In the genomic region with DNA sequence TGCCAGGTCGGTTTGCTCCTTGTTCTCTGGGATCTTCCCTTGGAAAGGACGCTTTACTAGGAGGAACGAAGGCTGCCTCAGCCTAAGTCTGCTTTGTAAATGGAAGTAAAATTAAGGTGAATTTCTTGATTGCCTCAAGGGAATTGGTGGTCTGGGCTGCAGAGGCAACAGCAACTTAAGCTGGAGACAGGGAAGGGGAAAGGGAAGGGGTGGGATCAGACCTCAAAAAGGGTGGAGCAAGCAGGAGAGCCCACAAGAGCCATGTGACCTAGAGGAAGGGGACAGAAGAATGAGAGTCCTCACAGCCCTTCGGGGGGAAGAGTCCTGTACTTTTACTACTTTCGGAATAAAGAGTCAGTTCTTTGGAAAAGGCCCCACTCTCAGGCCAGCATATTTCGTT, we compare ENCODE assay signal across 21 cellular contexts.
A peak's percentile ranks its signal among the peaks of the same experiment; 100 is the strongest.
DNase-seq lines count a peak whose midpoint lies in the region; ATAC-seq and TF ChIP-seq lines count a peak whose summit lies in the region.
"Had no signal": no experiment of that assay in that cellular context is flagged by ENCODE, and none has a peak within 500 bp of the region (broad histone marks: within the 10 kb centered on the region; RNA-seq: fewer than 3 reads in every experiment).

No MANE protein-coding gene starts in this region.

- H3K9me2 ChIP-seq in PC-9 (ENCODE audit: insufficient read depth) = no peaks in the 10 kb centered on the region

- H3K36me3 ChIP-seq in heart left ventricle (no peaks in the 10 kb centered on the region), PC-9 (ENCODE audit: low read depth) (no peaks in the 10 kb centered on the region), esophagus muscularis mucosa (no peaks in the 10 kb centered on the region)
- H3K36me3 ChIP-seq: cardiac muscle cell, upper lobe of right lung had no signal

- no peak for TF ChIP-seq EP300 in esophagus muscularis mucosa (IDR thresholded peaks at IDR 0.05)

- H3K79me2 ChIP-seq in PC-9 (ENCODE audit: low read depth) = no peaks in the 10 kb centered on the region

- intact Hi-C loops in heart left ventricle (cut with DNase I) = loop anchor here in 3 of 10 donors (5.0 to 10.0 kb wide), 3 partner anchors 52 to 85 kb away; no protein-coding TSS in a partner anchor
- intact Hi-C loops in left ventricle myocardium superior (cut with micrococcal nuclease) = no loop called here
- intact Hi-C loops in PC-9 (cut with micrococcal nuclease; ENCODE audit: unreplicated experiment) = loop anchor here (2.0 kb wide), 3 partner anchors 54 to 184 kb away; no protein-coding TSS in a partner anchor
- intact Hi-C loops in esophagus muscularis mucosa (cut with DNase I) = no loop called here

- H3K4me1 ChIP-seq in heart left ventricle (peaks cover 0 to 70% (median 23%) of the 10 kb centered on the region in 12 donors), PC-9 (replicated peaks; ENCODE audit: insufficient read depth) (peaks cover 56% of the 10 kb centered on the region), esophagus muscularis mucosa (peaks cover 0 to 20% (median 9%) of the 10 kb centered on the region in 4 donors)

- no peak for TF ChIP-seq POLR2A in heart left ventricle (IDR thresholded peaks at IDR 0.05)
- TF ChIP-seq POLR2A in esophagus muscularis mucosa (IDR thresholded peaks at IDR 0.05; ENCODE audit: low read depth) = no peak

- H3K4me2 ChIP-seq in PC-9 = peak overlapping the region; percentile 72

- no peaks in the 10 kb centered on the region for H3K27me3 ChIP-seq in heart left ventricle
- no peaks in the 10 kb centered on the region for H3K27me3 ChIP-seq in PC-9 (ENCODE audit: insufficient read depth, low read depth)
- no peaks in the 10 kb centered on the region for H3K27me3 ChIP-seq in esophagus muscularis mucosa
- H3K27me3 ChIP-seq: cardiac muscle cell, upper lobe of right lung had no signal

- H3K4me3 ChIP-seq in heart left ventricle (no peak overlapping the region), PC-9 (0 out of 2 replicates have a peak overlapping the region, but pooled peaks have one; percentile 17), esophagus muscularis mucosa (no peak overlapping the region)
- H3K4me3 ChIP-seq: cardiac muscle cell, upper lobe of right lung had no signal

- no peak for DNase-seq in heart left ventricle
- no peak for DNase-seq in left ventricle myocardium superior
- DNase-seq in PC-9 = no peak
- no peak for DNase-seq in esophagus muscularis mucosa (ENCODE audit: extremely low spot score)
- DNase-seq in stimulated activated effector memory CD8-positive, alpha-beta T cell treated with anti-CD3 and anti-CD28 coated beads, Interleukin-12 subunit alpha, Interleukin-12 subunit beta, amount 100 ng/mL, for 72 hours (ENCODE audit: low spot score in 2 of 2) = no peak
- DNase-seq in DMS53 (lab: John Stamatoyannopoulos, UW) = no peak
- no peak for DNase-seq in stimulated activated naive CD4-positive, alpha-beta T cell (lab: John Stamatoyannopoulos, UW)
- DNase-seq: activated CD8-positive, alpha-beta T cell treated with anti-CD3 and anti-CD28 coated beads, Interleukin-2, amount 10 ng/mL, durations not matched to agents 7 days and 5 days; activated naive CD8-positive, alpha-beta T cell treated with anti-CD3 and anti-CD28 coated beads, Interleukin-2, amount 50 U/mL, for 24 hours; effector CD8-positive, alpha-beta T cell; hippocampal formation; Karpas-422; kidney; NCI-H146; NCI-H2227 treated with DMSO at 0.1 percent for 48 hours; stimulated activated naive B cell treated with anti-CD40 and anti-IgM and Interleukin-4, amounts not matched to agents 10 μg/mL and 1 μg/mL and 100 μg/mL, for 72 hours; T-cell; upper lobe of right lung had no signal

- no TSS peak for BruUV-seq in PC-9 (replicated peaks; lab: Mats Ljungman, UMichigan)

- H3K4me3 Mint-ChIP-seq in stimulated activated effector memory CD8-positive, alpha-beta T cell treated with anti-CD3 and anti-CD28 coated beads, Interleukin-12 subunit alpha, Interleukin-12 subunit beta, amount 100 ng/mL, for 72 hours = no peak overlapping the region
- H3K4me3 Mint-ChIP-seq: activated CD8-positive, alpha-beta T cell treated with anti-CD3 and anti-CD28 coated beads, Interleukin-2, amount 10 ng/mL, durations not matched to agents 7 days and 5 days; activated naive CD8-positive, alpha-beta T cell treated with anti-CD3 and anti-CD28 coated beads, Interleukin-2, amount 50 U/mL, for 24 hours; stimulated activated naive B cell treated with anti-CD40 and anti-IgM and Interleukin-4, amounts not matched to agents 10 μg/mL and 1 μg/mL and 100 μg/mL, for 72 hours; T-cell had no signal

- no peaks in the 10 kb centered on the region for H4K20me1 ChIP-seq in PC-9 (ENCODE audit: insufficient read depth)

- TF ChIP-seq CTCF in heart left ventricle (IDR thresholded peaks at IDR 0.05) (no peak), PC-9 (conservative IDR thresholded peaks at IDR 0.05) (no peak), esophagus muscularis mucosa (IDR thresholded peaks at IDR 0.05) (no peak)

- CTCF ChIA-PET in PC-9 (lab: Charles Lee) = no interaction called here

- peak overlapping the region in 11 of 12 donors; percentile 73 to 89 (median 79) for H3K27ac ChIP-seq in heart left ventricle
- peak overlapping the region; percentile 98 for H3K27ac ChIP-seq in PC-9
- H3K27ac ChIP-seq in esophagus muscularis mucosa (replicated peaks in 1 of 4) = peak overlapping the region in 3 of 4 donors; percentile 31 to 70 (median 59)
- H3K27ac ChIP-seq: C4-2B, cardiac muscle cell had no signal

- H3K9me3 ChIP-seq in heart left ventricle (no peaks in the 10 kb centered on the region), PC-9 (ENCODE audit: insufficient read depth, low read depth) (no peaks in the 10 kb centered on the region), esophagus muscularis mucosa (no peaks in the 10 kb centered on the region)
- H3K9me3 ChIP-seq: upper lobe of right lung had no signal

- POLR2A ChIA-PET in PC-9 (lab: Charles Lee; ENCODE audit: unreplicated experiment) = no interaction called here

- no peaks in the 10 kb centered on the region for H3K9me3 Mint-ChIP-seq in stimulated activated effector memory CD8-positive, alpha-beta T cell treated with anti-CD3 and anti-CD28 coated beads, Interleukin-12 subunit alpha, Interleukin-12 subunit beta, amount 100 ng/mL, for 72 hours
- H3K9me3 Mint-ChIP-seq: activated naive CD8-positive, alpha-beta T cell treated with anti-CD3 and anti-CD28 coated beads, Interleukin-2, amount 50 U/mL, for 24 hours; stimulated activated naive B cell treated with anti-CD40 and anti-IgM and Interleukin-4, amounts not matched to agents 10 μg/mL and 1 μg/mL and 100 μg/mL, for 72 hours; T-cell had no signal

- peaks cover 14% of the 10 kb centered on the region for H3K4me1 Mint-ChIP-seq in stimulated activated effector memory CD8-positive, alpha-beta T cell treated with anti-CD3 and anti-CD28 coated beads, Interleukin-12 subunit alpha, Interleukin-12 subunit beta, amount 100 ng/mL, for 72 hours
- H3K4me1 Mint-ChIP-seq: stimulated activated naive B cell treated with anti-CD40 and anti-IgM and Interleukin-4, amounts not matched to agents 10 μg/mL and 1 μg/mL and 100 μg/mL, for 72 hours had no signal

- no peak overlapping the region for H2AFZ ChIP-seq in PC-9

- H3K36me3 Mint-ChIP-seq in stimulated activated effector memory CD8-positive, alpha-beta T cell treated with anti-CD3 and anti-CD28 coated beads, Interleukin-12 subunit alpha, Interleukin-12 subunit beta, amount 100 ng/mL, for 72 hours = no peaks in the 10 kb centered on the region
- H3K36me3 Mint-ChIP-seq: stimulated activated naive B cell treated with anti-CD40 and anti-IgM and Interleukin-4, amounts not matched to agents 10 μg/mL and 1 μg/mL and 100 μg/mL, for 72 hours; T-cell had no signal

- H3F3A ChIP-seq in PC-9 (ENCODE audit: insufficient read depth, low read depth) = peaks cover 34% of the 10 kb centered on the region

- ATAC-seq in heart left ventricle (no peak), left ventricle myocardium superior (no peak), HG02852 (IDR thresholded peaks at IDR 0.05; ENCODE audit: unreplicated experiment) (no peak)
- no peak for ATAC-seq in stimulated activated effector memory CD8-positive, alpha-beta T cell treated with anti-CD3 and anti-CD28 coated beads, Interleukin-12 subunit alpha, Interleukin-12 subunit beta, amount 100 ng/mL, for 72 hours
- ATAC-seq: activated CD8-positive, alpha-beta T cell treated with anti-CD3 and anti-CD28 coated beads, Interleukin-2, amount 10 ng/mL, durations not matched to agents 7 days and 5 days; activated naive CD8-positive, alpha-beta T cell treated with anti-CD3 and anti-CD28 coated beads, Interleukin-2, amount 50 U/mL, for 24 hours; stimulated activated naive B cell treated with anti-CD40 and anti-IgM and Interleukin-4, amounts not matched to agents 10 μg/mL and 1 μg/mL and 100 μg/mL, for 72 hours; T-cell had no signal

- 84 to 89% (median 86%) methylated on average over 6 of the region's 6 CpGs for WGBS in heart left ventricle, 4 donors
- WGBS in esophagus muscularis mucosa = 89% methylated on average over 6 of the region's 6 CpGs

- peak overlapping the region; percentile 46 for H3K27ac Mint-ChIP-seq in stimulated activated effector memory CD8-positive, alpha-beta T cell treated with anti-CD3 and anti-CD28 coated beads, Interleukin-12 subunit alpha, Interleukin-12 subunit beta, amount 100 ng/mL, for 72 hours
- H3K27ac Mint-ChIP-seq: activated CD8-positive, alpha-beta T cell treated with anti-CD3 and anti-CD28 coated beads, Interleukin-2, amount 10 ng/mL, durations not matched to agents 7 days and 5 days; activated naive CD8-positive, alpha-beta T cell treated with anti-CD3 and anti-CD28 coated beads, Interleukin-2, amount 50 U/mL, for 24 hours; stimulated activated naive B cell treated with anti-CD40 and anti-IgM and Interleukin-4, amounts not matched to agents 10 μg/mL and 1 μg/mL and 100 μg/mL, for 72 hours; T-cell had no signal
